30 cellular contexts compared by ENCODE assay signal in genomic region chr10:100468322-100468721, GRCh38. TPM values are rescaled to one million over a fixed set of nuclear protein-coding genes. Genes with fewer than 3 reads are reported as not detected.
"Had no signal": no experiment of that assay in that cellular context is flagged by ENCODE, and none has a peak within 500 bp of the region (broad histone marks: within the 10 kb centered on the region; RNA-seq: fewer than 3 reads in every experiment).

No MANE protein-coding gene starts in this region.

- H3K4me3 ChIP-seq: stomach, suprapubic skin, testis, thoracic aorta, thyroid gland, tibial artery, tibial nerve, transverse colon, upper lobe of left lung, upper lobe of right lung, uterus, vagina had no signal

- H3K4me3 Mint-ChIP-seq: stimulated activated effector memory CD8-positive, alpha-beta T cell treated with anti-CD3 and anti-CD28 coated beads, Interleukin-12 subunit alpha, Interleukin-12 subunit beta, amount 100 ng/mL, for 72 hours; stimulated activated memory B cell treated with anti-CD40 and anti-IgM and Interleukin-4, amounts not matched to agents 10 μg/mL and 1 μg/mL and 100 μg/mL, for 72 hours; stimulated activated naive B cell treated with anti-CD40 and anti-IgM and Interleukin-4, amounts not matched to agents 10 μg/mL and 1 μg/mL and 100 μg/mL, for 72 hours; stimulated activated naive CD8-positive, alpha-beta T cell treated with anti-CD3 and anti-CD28 coated beads, Interleukin-15, amount 100 ng/mL, for 72 hours; stimulated activated naive CD8-positive, alpha-beta T cell treated with anti-CD3 and anti-CD28 coated beads, Interleukin-15, Interleukin-2, amounts not matched to agents 100 ng/mL and 50 ng/mL, for 24 hours; type B pancreatic cell had no signal

- FAIRE-seq: urothelium cell line had no signal

- H3K9me3 ChIP-seq: stomach, suprapubic skin, testis, thoracic aorta, thyroid gland, tibial artery, tibial nerve, transverse colon, upper lobe of left lung, upper lobe of right lung, uterus, vagina had no signal

- H3K4me1 ChIP-seq: stomach, suprapubic skin, testis, thyroid gland, tibial artery, tibial nerve, transverse colon, upper lobe of left lung, upper lobe of right lung, uterus, vagina had no signal

- H3K27me3 ChIP-seq: testis, thyroid gland, tibial nerve, upper lobe of left lung, uterus, vagina had no signal

- H3K27ac ChIP-seq: stomach, suprapubic skin, testis, thoracic aorta, thyroid gland, tibial artery, tibial nerve, transverse colon, upper lobe of left lung, upper lobe of right lung, uterus, vagina had no signal

- H3K27ac Mint-ChIP-seq: stimulated activated effector memory CD8-positive, alpha-beta T cell treated with anti-CD3 and anti-CD28 coated beads, Interleukin-12 subunit alpha, Interleukin-12 subunit beta, amount 100 ng/mL, for 72 hours; stimulated activated memory B cell treated with anti-CD40 and anti-IgM and Interleukin-4, amounts not matched to agents 10 μg/mL and 1 μg/mL and 100 μg/mL, for 72 hours; stimulated activated naive B cell treated with anti-CD40 and anti-IgM and Interleukin-4, amounts not matched to agents 10 μg/mL and 1 μg/mL and 100 μg/mL, for 72 hours; stimulated activated naive CD8-positive, alpha-beta T cell treated with anti-CD3 and anti-CD28 coated beads, Interleukin-15, amount 100 ng/mL, for 72 hours; stimulated activated naive CD8-positive, alpha-beta T cell treated with anti-CD3 and anti-CD28 coated beads, Interleukin-15, Interleukin-2, amounts not matched to agents 100 ng/mL and 50 ng/mL, for 24 hours; type B pancreatic cell had no signal

- DNase-seq: stimulated activated CD4-positive, alpha-beta T cell treated with anti-CD3 and anti-CD28 coated beads, Interleukin-2, amount 100 ng/mL, for 48 hours; stimulated activated CD4-positive, alpha-beta T cell treated with anti-CD3 and anti-CD28 coated beads, Interleukin-4, amount 100 ng/mL, for 1 hour; stimulated activated CD4-positive, alpha-beta T cell treated with anti-CD3 and anti-CD28 coated beads, Interleukin-4, amount 100 ng/mL, for 24 hours; stimulated activated CD4-positive, alpha-beta T cell treated with anti-CD3 and anti-CD28 coated beads, Interleukin-4, amount 100 ng/mL, for 4 hours; stimulated activated CD8-positive, alpha-beta memory T cell treated with anti-CD3 and anti-CD28 coated beads, Interleukin-4, amount 100 ng/mL, for 48 hours; stimulated activated naive B cell treated with anti-CD40 and anti-IgM and Interleukin-4, amounts not matched to agents 10 μg/mL and 1 μg/mL and 100 μg/mL, for 72 hours; stimulated activated naive CD4-positive, alpha-beta T cell; stimulated activated naive CD4-positive, alpha-beta T cell treated with Interleukin-2 at 50 U/mL for 16 hours; stimulated activated naive CD8-positive, alpha-beta T cell treated with anti-CD3 and anti-CD28 coated beads, Interleukin-15, amount 100 ng/mL, for 72 hours; stimulated activated naive CD8-positive, alpha-beta T cell treated with anti-CD3 and anti-CD28 coated beads, Interleukin-15, Interleukin-2, amounts not matched to agents 100 U/mL and 50 U/mL, for 24 hours; stomach; substantia nigra; testis; thyroid gland; tibial artery; transverse colon; upper lobe of left lung; upper lobe of right lung; uterus had no signal

- H3K4me1 Mint-ChIP-seq: stimulated activated effector memory CD8-positive, alpha-beta T cell treated with anti-CD3 and anti-CD28 coated beads, Interleukin-12 subunit alpha, Interleukin-12 subunit beta, amount 100 ng/mL, for 72 hours; stimulated activated memory B cell treated with anti-CD40 and anti-IgM and Interleukin-4, amounts not matched to agents 10 μg/mL and 1 μg/mL and 100 μg/mL, for 72 hours; stimulated activated naive B cell treated with anti-CD40 and anti-IgM and Interleukin-4, amounts not matched to agents 10 μg/mL and 1 μg/mL and 100 μg/mL, for 72 hours; stimulated activated naive CD8-positive, alpha-beta T cell treated with anti-CD3 and anti-CD28 coated beads, Interleukin-15, amount 100 ng/mL, for 72 hours had no signal

- ATAC-seq: stimulated activated effector memory CD8-positive, alpha-beta T cell treated with anti-CD3 and anti-CD28 coated beads, Interleukin-12 subunit alpha, Interleukin-12 subunit beta, amount 100 ng/mL, for 72 hours; stimulated activated memory B cell treated with anti-CD40 and anti-IgM and Interleukin-4, amounts not matched to agents 10 μg/mL and 1 μg/mL and 100 μg/mL, for 72 hours; stimulated activated naive B cell treated with anti-CD40 and anti-IgM and Interleukin-4, amounts not matched to agents 10 μg/mL and 1 μg/mL and 100 μg/mL, for 72 hours; stimulated activated naive CD8-positive, alpha-beta T cell treated with anti-CD3 and anti-CD28 coated beads, Interleukin-15, amount 100 ng/mL, for 72 hours; stimulated activated naive CD8-positive, alpha-beta T cell treated with anti-CD3 and anti-CD28 coated beads, Interleukin-15, Interleukin-2, amounts not matched to agents 100 U/mL and 50 U/mL, for 24 hours; upper lobe of right lung had no signal

- H3K36me3 ChIP-seq: stomach, suprapubic skin, thoracic aorta, thyroid gland, tibial artery, tibial nerve, transverse colon, upper lobe of left lung, upper lobe of right lung, uterus, vagina had no signal

- H3K27me3 Mint-ChIP-seq: stimulated activated memory B cell treated with anti-CD40 and anti-IgM and Interleukin-4, amounts not matched to agents 10 μg/mL and 1 μg/mL and 100 μg/mL, for 72 hours; stimulated activated naive CD8-positive, alpha-beta T cell treated with anti-CD3 and anti-CD28 coated beads, Interleukin-15, amount 100 ng/mL, for 72 hours; stimulated activated naive CD8-positive, alpha-beta T cell treated with anti-CD3 and anti-CD28 coated beads, Interleukin-15, Interleukin-2, amounts not matched to agents 100 ng/mL and 50 ng/mL, for 24 hours had no signal

- H3K36me3 Mint-ChIP-seq: stimulated activated effector memory CD8-positive, alpha-beta T cell treated with anti-CD3 and anti-CD28 coated beads, Interleukin-12 subunit alpha, Interleukin-12 subunit beta, amount 100 ng/mL, for 72 hours; stimulated activated memory B cell treated with anti-CD40 and anti-IgM and Interleukin-4, amounts not matched to agents 10 μg/mL and 1 μg/mL and 100 μg/mL, for 72 hours; stimulated activated naive B cell treated with anti-CD40 and anti-IgM and Interleukin-4, amounts not matched to agents 10 μg/mL and 1 μg/mL and 100 μg/mL, for 72 hours; type B pancreatic cell had no signal

- H3K9me3 Mint-ChIP-seq: stimulated activated effector memory CD8-positive, alpha-beta T cell treated with anti-CD3 and anti-CD28 coated beads, Interleukin-12 subunit alpha, Interleukin-12 subunit beta, amount 100 ng/mL, for 72 hours; stimulated activated memory B cell treated with anti-CD40 and anti-IgM and Interleukin-4, amounts not matched to agents 10 μg/mL and 1 μg/mL and 100 μg/mL, for 72 hours; stimulated activated naive B cell treated with anti-CD40 and anti-IgM and Interleukin-4, amounts not matched to agents 10 μg/mL and 1 μg/mL and 100 μg/mL, for 72 hours; stimulated activated naive CD8-positive, alpha-beta T cell treated with anti-CD3 and anti-CD28 coated beads, Interleukin-15, amount 100 ng/mL, for 72 hours; stimulated activated naive CD8-positive, alpha-beta T cell treated with anti-CD3 and anti-CD28 coated beads, Interleukin-15, Interleukin-2, amounts not matched to agents 100 ng/mL and 50 ng/mL, for 24 hours; type B pancreatic cell had no signal

RNA-seq across cellular contexts. Expression of gene WNT8B, which starts 5.5 kb away (rescaled TPM):
- total RNA-seq: stomach, subcutaneous adipose tissue, temporal lobe, thoracic aorta, thyroid gland, tibial nerve, transverse colon, upper lobe of right lung, vagina had no signal
- polyA plus RNA-seq: stomach had no signal
